In genomic region chr22:22432479-22432878, GRCh38 we compare ENCODE assay signal across 30 cellular contexts.
"Had no signal": no experiment of that assay in that cellular context is flagged by ENCODE, and none has a peak within 500 bp of the region (broad histone marks: within the 10 kb centered on the region; RNA-seq: fewer than 3 reads in every experiment).

No MANE protein-coding gene starts in this region.

- DNase-seq: activated CD4-positive, alpha-beta T cell treated with anti-CD3 and anti-CD28 coated beads, Interleukin-2, amount 10 ng/mL, durations not matched to agents 24 days and 14 days; activated CD4-positive, alpha-beta T cell treated with anti-CD3 and anti-CD28 coated beads, Interleukin-2, amount 50 U/mL, for 4 hours; activated CD8-positive, alpha-beta T cell treated with anti-CD3 and anti-CD28 coated beads for 36 hours; activated gamma-delta T cell treated with Interleukin-2 at 50 U/mL for 16 hours; activated naive CD4-positive, alpha-beta T cell treated with anti-CD3 and anti-CD28 coated beads for 36 hours; activated T-cell treated with anti-CD3 and anti-CD28 coated beads, Interleukin-2, amount 50 U/mL, for 1 hour; anterior cingulate cortex; caudate nucleus; cerebellar nuclear complex; KG1; MM.1S; MV-4-11; NCI-H1092; NCI-H1436 treated with DMSO at 0.1 percent for 48 hours; NCI-H1694 treated with DMSO at 0.1 percent for 48 hours; NCI-H2029; NCI-H345; NCI-H524 treated with DMSO at 0.1 percent for 48 hours; PC-3; Peyer's patch; SIG-M5; T-cell; T-helper 2 cell; T-helper 9 cell; WERI-Rb-1 had no signal

- H3K27me3 ChIP-seq: Peyer's patch had no signal

- ATAC-seq: PC-3, Right ventricle myocardium inferior had no signal

- H3K9me3 Mint-ChIP-seq: activated CD4-positive, alpha-beta T cell treated with anti-CD3 and anti-CD28 coated beads, Interleukin-2, amount 10 ng/mL, durations not matched to agents 24 days and 14 days; activated CD8-positive, alpha-beta T cell treated with anti-CD3 and anti-CD28 coated beads for 36 hours; activated naive CD4-positive, alpha-beta T cell treated with anti-CD3 and anti-CD28 coated beads for 36 hours; activated naive CD4-positive, alpha-beta T cell treated with anti-CD3 and anti-CD28 coated beads, Interleukin-2, amount 50 U/mL, for 72 hours; activated T-helper 2 cell treated with anti-CD3 and anti-CD28 coated beads, Interferon-gamma antibody, Interleukin-2, Interleukin-4, amounts not matched to agents 10 μg/mL and 5 μg/mL and 100 μg/mL, durations not matched to agents 14 hours and 24 hours and 36 hours; T-cell had no signal

- H3K27ac Mint-ChIP-seq: activated CD4-positive, alpha-beta T cell treated with anti-CD3 and anti-CD28 coated beads, Interleukin-2, amount 10 ng/mL, durations not matched to agents 24 days and 14 days; activated CD8-positive, alpha-beta T cell treated with anti-CD3 and anti-CD28 coated beads for 36 hours; activated naive CD4-positive, alpha-beta T cell treated with anti-CD3 and anti-CD28 coated beads for 36 hours; activated naive CD4-positive, alpha-beta T cell treated with anti-CD3 and anti-CD28 coated beads, Interleukin-2, amount 50 U/mL, for 72 hours; activated T-helper 2 cell treated with anti-CD3 and anti-CD28 coated beads, Interferon-gamma antibody, Interleukin-2, Interleukin-4, amounts not matched to agents 10 μg/mL and 5 μg/mL and 100 μg/mL, durations not matched to agents 14 hours and 24 hours and 36 hours; brain; T-cell had no signal

- H3K27ac ChIP-seq: Peyer's patch, RWPE1, WERI-Rb-1 had no signal

- H3K36me3 Mint-ChIP-seq: activated naive CD4-positive, alpha-beta T cell treated with anti-CD3 and anti-CD28 coated beads, Interleukin-2, amount 50 U/mL, for 72 hours; brain; T-cell had no signal

- H3K36me3 ChIP-seq: Peyer's patch, WERI-Rb-1 had no signal

- H3K4me1 Mint-ChIP-seq: activated CD4-positive, alpha-beta T cell treated with anti-CD3 and anti-CD28 coated beads, Interleukin-2, amount 10 ng/mL, durations not matched to agents 24 days and 14 days; brain; T-cell had no signal

- H3K9me3 ChIP-seq: Peyer's patch had no signal

- H3K4me3 ChIP-seq: Peyer's patch had no signal

- H3K4me3 Mint-ChIP-seq: activated CD4-positive, alpha-beta T cell treated with anti-CD3 and anti-CD28 coated beads, Interleukin-2, amount 10 ng/mL, durations not matched to agents 24 days and 14 days; activated CD8-positive, alpha-beta T cell treated with anti-CD3 and anti-CD28 coated beads for 36 hours; activated naive CD4-positive, alpha-beta T cell treated with anti-CD3 and anti-CD28 coated beads for 36 hours; brain; T-cell had no signal
